In the genomic region with DNA sequence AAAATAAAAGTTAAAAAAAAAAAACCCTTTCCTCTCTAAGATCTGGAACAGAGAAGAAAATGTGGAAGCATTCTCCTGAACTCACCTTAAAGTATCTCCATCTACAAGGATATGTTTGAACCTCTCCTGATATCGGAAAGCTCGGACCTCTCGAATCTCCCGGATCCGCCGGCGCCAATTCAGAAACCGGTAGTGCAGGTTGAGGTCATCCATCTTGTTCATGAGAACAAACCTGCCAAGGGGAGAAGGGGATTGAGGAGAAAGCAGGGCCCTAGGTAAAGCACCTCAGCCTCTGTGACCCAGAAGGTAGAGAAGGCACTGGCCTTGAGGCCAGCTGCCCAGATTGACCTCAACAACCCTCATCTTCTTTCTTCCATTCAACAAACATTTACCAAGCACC, we compare ENCODE assay signal across 13 cellular contexts. TPM values are rescaled to one million over a fixed set of nuclear protein-coding genes. Genes with fewer than 3 reads are reported as not detected.
A peak's percentile ranks its signal among the peaks of the same experiment; 100 is the strongest.
DNase-seq lines count a peak whose midpoint lies in the region; ATAC-seq and TF ChIP-seq lines count a peak whose summit lies in the region.
"Had no signal": no experiment of that assay in that cellular context is flagged by ENCODE, and none has a peak within 500 bp of the region (broad histone marks: within the 10 kb centered on the region; RNA-seq: fewer than 3 reads in every experiment).

No MANE protein-coding gene starts in this region.

- dilution Hi-C loops in IMR-90 (cut with HindIII; ENCODE audit: low sequenced_read_pairs, unreplicated experiment) = no loop called here

- no peak overlapping the region for H3K14ac ChIP-seq in IMR-90 (replicated peaks; ENCODE audit: low read depth, low read length)

- peaks cover 58% of the 10 kb centered on the region for H3K36me3 Mint-ChIP-seq in CD8-positive, alpha-beta T cell
- peaks cover 9% of the 10 kb centered on the region for H3K36me3 Mint-ChIP-seq in natural killer cell treated with Interleukin-12 subunit alpha and Interleukin-12 subunit beta and Interleukin-15 and Interleukin-18, amount 100 ng/mL, for 72 hours

- BruUV-seq in IMR-90 (replicated peaks; lab: Mats Ljungman, UMichigan) (no TSS peak), PC-9 (replicated peaks; lab: Mats Ljungman, UMichigan) (no TSS peak)

- TF ChIP-seq POLR2A in IMR-90 (IDR thresholded peaks at IDR 0.05; ENCODE audit: low read depth, low read length) = no peak
- TF ChIP-seq POLR2A in body of pancreas (IDR thresholded peaks at IDR 0.05) = no peak

- peaks cover 50% of the 10 kb centered on the region for H3K4me1 Mint-ChIP-seq in CD8-positive, alpha-beta T cell (ENCODE audit: low read depth)
- H3K4me1 Mint-ChIP-seq in natural killer cell treated with Interleukin-12 subunit alpha and Interleukin-12 subunit beta and Interleukin-15 and Interleukin-18, amount 100 ng/mL, for 72 hours (ENCODE audit: low read depth in 2 of 2) = peaks cover 38 to 40% of the 10 kb centered on the region in 2 donors

- no peak overlapping the region for H4K8ac ChIP-seq in IMR-90 (ENCODE audit: low read depth in 2 of 2, low read length in 2 of 2)

- H3F3A ChIP-seq in PC-9 (ENCODE audit: insufficient read depth, low read depth) = peaks cover 28% of the 10 kb centered on the region

- H2BK15ac ChIP-seq in IMR-90 (ENCODE audit: low read depth, low read length) = no peak overlapping the region

- no peak overlapping the region for H3K4me2 ChIP-seq in IMR-90 (ENCODE audit: low read depth, low read length)
- no peak overlapping the region for H3K4me2 ChIP-seq in PC-9

- H4K5ac ChIP-seq in IMR-90 (ENCODE audit: low read depth, low read length) = no peak overlapping the region

- H3K9me3 ChIP-seq in CD8-positive, alpha-beta T cell (ENCODE audit: low read length) = no peaks in the 10 kb centered on the region
- no peaks in the 10 kb centered on the region for H3K9me3 ChIP-seq in IMR-90 (ENCODE audit: control insufficient read depth, insufficient read depth, low read length)
- H3K9me3 ChIP-seq in body of pancreas = no peaks in the 10 kb centered on the region
- no peaks in the 10 kb centered on the region for H3K9me3 ChIP-seq in PC-9 (ENCODE audit: insufficient read depth, low read depth)

- no peak overlapping the region for H2BK120ac ChIP-seq in IMR-90 (ENCODE audit: low read depth, low read length)

- peak overlapping the region; percentile 92 for H3K4me3 Mint-ChIP-seq in CD8-positive, alpha-beta T cell
- peak overlapping the region; percentile 87 for H3K4me3 Mint-ChIP-seq in natural killer cell treated with Interleukin-12 subunit alpha and Interleukin-12 subunit beta and Interleukin-15 and Interleukin-18, amount 100 ng/mL, for 72 hours

- no peak overlapping the region for H2AFZ ChIP-seq in IMR-90 (replicated peaks; ENCODE audit: low read length, poor library complexity)
- H2AFZ ChIP-seq in PC-9 = no peak overlapping the region

- POLR2A ChIA-PET in CD8-positive, alpha-beta T cell (lab: Charles Lee) = interaction anchor here (1.0 to 1.6 kb wide), 2 partner anchors 21 to 22 kb away, joined by 4 read pairs; a partner anchor contains a TSS
- POLR2A ChIA-PET in IMR-90 (lab: Charles Lee; ENCODE audit: unreplicated experiment) (no interaction called here), PC-9 (lab: Charles Lee; ENCODE audit: unreplicated experiment) (no interaction called here)

- CTCF ChIA-PET in CD8-positive, alpha-beta T cell (lab: Charles Lee) = interaction anchor here (0.6 to 7.2 kb wide), 6 partner anchors 12 to 667 kb away, joined by 3 to 92 read pairs (median 10); no protein-coding TSS in a partner anchor
- CTCF ChIA-PET in IMR-90 (lab: Yijun Ruan, JAX) = interaction anchor here (0.6 to 1.1 kb wide), 2 partner anchors 11 to 79 kb away, joined by 4 read pairs; no protein-coding TSS in a partner anchor
- CTCF ChIA-PET in PC-9 (lab: Charles Lee) = no interaction called here

- 0 out of 2 replicates have a peak overlapping the region, but pooled peaks have one; percentile 40 for H2AK5ac ChIP-seq in IMR-90 (ENCODE audit: low read depth, low read length)

- H3K56ac ChIP-seq in IMR-90 (ENCODE audit: extremely low read depth, insufficient read depth, low read length) = no peak overlapping the region

- H2BK5ac ChIP-seq in IMR-90 (ENCODE audit: low read depth, low read length, poor library complexity, severe bottlenecking) = no peak overlapping the region

- peak overlapping the region; percentile 41 for H3K27ac Mint-ChIP-seq in CD8-positive, alpha-beta T cell
- H3K27ac Mint-ChIP-seq in natural killer cell treated with Interleukin-12 subunit alpha and Interleukin-12 subunit beta and Interleukin-15 and Interleukin-18, amount 100 ng/mL, for 72 hours = no peak overlapping the region

- H3K4ac ChIP-seq in IMR-90 (ENCODE audit: low read depth, low read length) = 0 out of 2 replicates have a peak overlapping the region, but pooled peaks have one; percentile 4

- in situ Hi-C loops in IMR-90 (cut with MboI; ENCODE audit: low sequenced_read_pairs) = no loop called here

- H3K27me3 ChIP-seq in CD8-positive, alpha-beta T cell (ENCODE audit: insufficient read depth, low read length) = no peaks in the 10 kb centered on the region
- no peaks in the 10 kb centered on the region for H3K27me3 ChIP-seq in IMR-90 (ENCODE audit: control insufficient read depth, insufficient read depth, low read length)
- no peaks in the 10 kb centered on the region for H3K27me3 ChIP-seq in body of pancreas
- no peaks in the 10 kb centered on the region for H3K27me3 ChIP-seq in PC-9 (ENCODE audit: insufficient read depth, low read depth)

- H4K91ac ChIP-seq in IMR-90 (ENCODE audit: insufficient read depth, low read depth, low read length) = no peak overlapping the region

- no peak overlapping the region for H3K4me3 ChIP-seq in CD8-positive, alpha-beta T cell (ENCODE audit: low read depth, low read length)
- H3K4me3 ChIP-seq in IMR-90 (ENCODE audit: insufficient read depth, low read depth, low read length) (no peak overlapping the region), body of pancreas (no peak overlapping the region), PC-9 (no peak overlapping the region)

- H4K20me1 ChIP-seq in IMR-90 (ENCODE audit: insufficient read depth, low read length) (no peaks in the 10 kb centered on the region), PC-9 (ENCODE audit: insufficient read depth) (no peaks in the 10 kb centered on the region)

- 0 out of 2 replicates have a peak overlapping the region, but pooled peaks have one; percentile 4 for H3K9ac ChIP-seq in IMR-90 (ENCODE audit: low read depth, low read length)

- H3K79me1 ChIP-seq in IMR-90 (ENCODE audit: low read depth in 1 of 2, low read length in 2 of 2) = peaks cover 22 to 52% of the 10 kb centered on the region in 2 experiments

- peaks cover 30% of the 10 kb centered on the region for H3K36me3 ChIP-seq in CD8-positive, alpha-beta T cell (ENCODE audit: insufficient read depth, low read length)
- H3K36me3 ChIP-seq in IMR-90 (ENCODE audit: control insufficient read depth, insufficient read depth, low read length) (peaks cover 29% of the 10 kb centered on the region), body of pancreas (replicated peaks in 1 of 2; ENCODE audit: insufficient read depth in 1 of 2, low read depth in 2 of 2) (peaks cover 0 to 13% of the 10 kb centered on the region in 2 donors), PC-9 (ENCODE audit: low read depth) (no peaks in the 10 kb centered on the region)

- H3K27me3 Mint-ChIP-seq in CD8-positive, alpha-beta T cell (ENCODE audit: low read depth) = no peaks in the 10 kb centered on the region
- no peaks in the 10 kb centered on the region for H3K27me3 Mint-ChIP-seq in natural killer cell treated with Interleukin-12 subunit alpha and Interleukin-12 subunit beta and Interleukin-15 and Interleukin-18, amount 100 ng/mL, for 72 hours

- no peak for ATAC-seq in CD8-positive, alpha-beta T cell
- ATAC-seq in IMR-90 (ENCODE audit: low read depth) (no peak), body of pancreas (no peak), GM19467 (IDR thresholded peaks at IDR 0.05; ENCODE audit: unreplicated experiment) (no peak)
- ATAC-seq in natural killer cell treated with Interleukin-12 subunit alpha and Interleukin-12 subunit beta and Interleukin-15 and Interleukin-18, amount 100 ng/mL, for 72 hours = no peak
- ATAC-seq: HCT116 had no signal

- no peak for DNase-seq in CD8-positive, alpha-beta T cell
- DNase-seq in IMR-90 = no peak
- DNase-seq in body of pancreas = peak; percentile 50 to 63 (median 56)
- DNase-seq in natural killer cell treated with Interleukin-12 subunit alpha and Interleukin-12 subunit beta and Interleukin-15 and Interleukin-18, amount 100 ng/mL, for 72 hours (ENCODE audit: low spot score) = no peak
- no peak for DNase-seq in activated CD4-positive, CD25-positive, alpha-beta regulatory T cell (lab: John Stamatoyannopoulos, UW)
- no peak for DNase-seq in NCI-H774 (lab: John Stamatoyannopoulos, UW)
- no peak for DNase-seq in PC-9
- DNase-seq: cerebellar nuclear complex, midbrain, NCI-H1048, SIG-M5 had no signal

- peaks cover 14% of the 10 kb centered on the region for H3K9me1 ChIP-seq in IMR-90 (ENCODE audit: insufficient read depth, low read length)

- H2BK20ac ChIP-seq in IMR-90 (ENCODE audit: low read depth, low read length) = no peak overlapping the region

- peaks cover 18% of the 10 kb centered on the region; the same call in 1 of the 2 replicates for H3K79me2 ChIP-seq in PC-9 (ENCODE audit: low read depth)

- peak overlapping the region; percentile 55 for H2AK9ac ChIP-seq in IMR-90 (replicated peaks; ENCODE audit: low read depth, low read length, poor library complexity)

- WGBS in IMR-90 (ENCODE audit: extremely low coverage in 2 of 2, insufficient read length in 1 of 2), 2 experiments = no CpG with 5 or more reads among the region's 8 CpGs
- 10 to 14% methylated on average over 8 of the region's 8 CpGs for WGBS in body of pancreas, 2 donors

- H3K4me1 ChIP-seq in CD8-positive, alpha-beta T cell (ENCODE audit: insufficient read depth, low read length) = peaks cover 13% of the 10 kb centered on the region
- H3K4me1 ChIP-seq in IMR-90 (ENCODE audit: control insufficient read depth, insufficient read depth, low read length) (peaks cover 15% of the 10 kb centered on the region), body of pancreas (peaks cover 52% of the 10 kb centered on the region), PC-9 (replicated peaks; ENCODE audit: insufficient read depth) (peaks cover 25% of the 10 kb centered on the region)

- H3K9me3 Mint-ChIP-seq in CD8-positive, alpha-beta T cell = no peaks in the 10 kb centered on the region
- H3K9me3 Mint-ChIP-seq in natural killer cell treated with Interleukin-12 subunit alpha and Interleukin-12 subunit beta and Interleukin-15 and Interleukin-18, amount 100 ng/mL, for 72 hours = peaks cover 2% of the 10 kb centered on the region

- TF ChIP-seq CTCF in CD8-positive, alpha-beta T cell (IDR thresholded peaks at IDR 0.05) = no peak
- TF ChIP-seq CTCF in IMR-90 (conservative IDR thresholded peaks at IDR 0.05; ENCODE audit: low read depth, low read length) (no peak), body of pancreas (IDR thresholded peaks at IDR 0.05) (no peak), PC-9 (conservative IDR thresholded peaks at IDR 0.05) (no peak)

- H3K18ac ChIP-seq in IMR-90 (ENCODE audit: low read depth, low read length) = no peak overlapping the region

- 0 out of 2 replicates have a peak overlapping the region, but pooled peaks have one; percentile 10 for H3K23ac ChIP-seq in IMR-90 (ENCODE audit: low read depth, low read length)

- no peak for TF ChIP-seq RAD21 in IMR-90 (IDR thresholded peaks at IDR 0.05; ENCODE audit: low read length)

- H3K9me2 ChIP-seq in PC-9 (ENCODE audit: insufficient read depth) = no peaks in the 10 kb centered on the region

- intact Hi-C loops in CD8-positive, alpha-beta T cell (cut with DNase I, micrococcal nuclease) = no loop called here
- intact Hi-C loops in IMR-90 (cut with micrococcal nuclease) = no loop called here
- intact Hi-C loops in body of pancreas (cut with DNase I) = no loop called here
- intact Hi-C loops in PC-9 (cut with micrococcal nuclease; ENCODE audit: unreplicated experiment) = no loop called here

- no peak overlapping the region for H3K27ac ChIP-seq in CD8-positive, alpha-beta T cell (ENCODE audit: low read depth, low read length)
- H3K27ac ChIP-seq in IMR-90 (ENCODE audit: insufficient read depth, low read length) = no peak overlapping the region
- peak overlapping the region in 3 of 4 donors; percentile 44 to 95 (median 50) for H3K27ac ChIP-seq in body of pancreas
- no peak overlapping the region for H3K27ac ChIP-seq in PC-9

RNA-seq across cellular contexts. Expression of a gene that starts 2.2 kb away (rescaled TPM):
- 10 to 100 TPM; 25.1 to 25.6 TPM for total RNA-seq in CD8-positive, alpha-beta T cell
- total RNA-seq in IMR-90 (2012; rRNA removed) = 21.7 and 25.6 TPM in 2 replicates
- polyA plus RNA-seq in IMR-90 (2012; rRNA removed) = 27.8 and 28.8 TPM in 2 replicates
- 20.9 and 26.7 TPM in 2 replicates for polyA plus RNA-seq in IMR-90 (2012; cell fraction: cytosol; rRNA removed)
- polyA plus RNA-seq in IMR-90 (2012; cell fraction: nucleus; rRNA removed; ENCODE audit: low replicate concordance) = 24.4 and 31.3 TPM in 2 replicates
- total RNA-seq in body of pancreas = 10 to 100 TPM; 35.3 to 59.3 TPM
- 10 to 100 TPM; 56.5 to 60.3 TPM for total RNA-seq in natural killer cell treated with Interleukin-12 subunit alpha and Interleukin-12 subunit beta and Interleukin-15 and Interleukin-18, amount 100 ng/mL, for 72 hours
- total RNA-seq in PC-9 (2021) = 15.2 and 17.2 TPM in 2 replicates

RNA-seq across cellular contexts. Expression of a gene that starts 20.4 kb away (rescaled TPM):
- 1 to 10 TPM in 1 of 2 experiments, under 1 TPM in 1; 0.58 to 1.2 TPM for total RNA-seq in CD8-positive, alpha-beta T cell
- total RNA-seq in IMR-90 (2012; rRNA removed) (124 and 140 TPM in 2 replicates), body of pancreas (100 to 1,000 TPM; 154 to 204 TPM), PC-9 (2021) (290 and 333 TPM in 2 replicates)
- polyA plus RNA-seq in IMR-90 (2012; rRNA removed) = 337 and 373 TPM in 2 replicates
- 592 and 623 TPM in 2 replicates for polyA plus RNA-seq in IMR-90 (2012; cell fraction: cytosol; rRNA removed)
- 90.7 and 186 TPM in 2 replicates for polyA plus RNA-seq in IMR-90 (2012; cell fraction: nucleus; rRNA removed; ENCODE audit: low replicate concordance)
- not detected for total RNA-seq in natural killer cell treated with Interleukin-12 subunit alpha and Interleukin-12 subunit beta and Interleukin-15 and Interleukin-18, amount 100 ng/mL, for 72 hours

RNA-seq across cellular contexts. Expression of a gene that starts 26.3 kb away (rescaled TPM):
- total RNA-seq in CD8-positive, alpha-beta T cell = 1 to 10 TPM; 2.5 to 2.9 TPM
- total RNA-seq in IMR-90 (2012; rRNA removed) (under 0.01 and 0.18 TPM in 2 replicates), body of pancreas (not detected), PC-9 (2021) (0.70 and 0.79 TPM in 2 replicates)
- polyA plus RNA-seq in IMR-90 (2012; rRNA removed) = 0.39 and 0.55 TPM in 2 replicates
- 0.18 and 0.27 TPM in 2 replicates for polyA plus RNA-seq in IMR-90 (2012; cell fraction: cytosol; rRNA removed)
- polyA plus RNA-seq in IMR-90 (2012; cell fraction: nucleus; rRNA removed; ENCODE audit: low replicate concordance) = 0.52 and 1.3 TPM in 2 replicates
- under 1 TPM in 1 of 2 donors, not detected in 1; 0.26 TPM for total RNA-seq in natural killer cell treated with Interleukin-12 subunit alpha and Interleukin-12 subunit beta and Interleukin-15 and Interleukin-18, amount 100 ng/mL, for 72 hours

RNA-seq across cellular contexts. Expression of a gene that starts 27.2 kb away (rescaled TPM):
- total RNA-seq in CD8-positive, alpha-beta T cell = 1 to 10 TPM; 2.5 to 3.2 TPM
- total RNA-seq in IMR-90 (2012; rRNA removed) = 10.4 and 10.6 TPM in 2 replicates
- 67.2 and 68.0 TPM in 2 replicates for polyA plus RNA-seq in IMR-90 (2012; rRNA removed)
- 18.8 and 35.8 TPM in 2 replicates for polyA plus RNA-seq in IMR-90 (2012; cell fraction: cytosol; rRNA removed)
- 243 and 578 TPM in 2 replicates for polyA plus RNA-seq in IMR-90 (2012; cell fraction: nucleus; rRNA removed; ENCODE audit: low replicate concordance)
- total RNA-seq in body of pancreas = 100 to 1,000 TPM in 1 of 2 donors, 10 to 100 TPM in 1; 75.5 to 113 TPM
- 1 to 10 TPM; 2.4 to 2.8 TPM for total RNA-seq in natural killer cell treated with Interleukin-12 subunit alpha and Interleukin-12 subunit beta and Interleukin-15 and Interleukin-18, amount 100 ng/mL, for 72 hours
- total RNA-seq in PC-9 (2021) = 8.5 and 11.5 TPM in 2 replicates

Comparison
In these comparisons a context has a peak if more than half of its experiments do, and no peak if none do; other contexts are left out.
1. DNase-seq: peak in body of pancreas (4 of 4); none in CD8-positive, alpha-beta T cell (0 of 7), IMR-90 (single experiment), natural killer cell treated with Interleukin-12 subunit alpha and Interleukin-12 subunit beta and Interleukin-15 and Interleukin-18, amount 100 ng/mL, for 72 hours (single experiment), activated CD4-positive, CD25-positive, alpha-beta regulatory T cell (0 of 4), NCI-H774 (single experiment) and PC-9 (0 of 2).
2. H3K27ac ChIP-seq: peak in body of pancreas (3 of 4); none in CD8-positive, alpha-beta T cell (single experiment), IMR-90 (single experiment) and PC-9 (single experiment).
3. RNA of a gene that starts 20.4 kb away (total RNA-seq): 290 to 333 TPM in PC-9, 154 to 204 TPM in body of pancreas and 124 to 140 TPM in IMR-90; 0.58 to 1.2 TPM in CD8-positive, alpha-beta T cell and not detected in natural killer cell treated with Interleukin-12 subunit alpha and Interleukin-12 subunit beta and Interleukin-15 and Interleukin-18, amount 100 ng/mL, for 72 hours; every median in the first group is over 10 times any median in the second.